1 cellular context compared by ENCODE assay signal in genomic region chr3:175807175-175807574, GRCh38.
TF ChIP-seq lines count a peak whose summit lies in the region.

No MANE protein-coding gene starts in this region.

TF ChIP-seq in HepG2, 621 proteins besides CTCF, POLR2A, EP300 and RAD21 (continued from another document):
- peak; percentile 54 to 84; a peak in 3 of 4 replicates for TF ChIP-seq MAFK (conservative IDR thresholded peaks at IDR 0.05 in 1 of 2, IDR thresholded peaks at IDR 0.05 in 1 of 2; ENCODE audit: low read length in 2 of 2)
